Comparison of ENCODE assay signal across 8 cellular contexts in genomic region chrX:53445977-53446376, GRCh38. TPM values are rescaled to one million over a fixed set of nuclear protein-coding genes. Genes with fewer than 3 reads are reported as not detected.
DNase-seq lines count a peak whose midpoint lies in the region; ATAC-seq and TF ChIP-seq lines count a peak whose summit lies in the region.

No MANE protein-coding gene starts in this region.

- H3K4me3 ChIP-seq in left lung, result no peak overlapping the region

- no peaks in the 10 kb centered on the region for H3K36me3 ChIP-seq in left lung

- no peaks in the 10 kb centered on the region for H3K4me1 ChIP-seq in left lung

- TF ChIP-seq CTCF in left lung (IDR thresholded peaks at IDR 0.05), result peak; percentile 35 to 40

- H3K9me3 ChIP-seq in left lung, result no peaks in the 10 kb centered on the region

- peak; percentile 57 for DNase-seq in D341Med (ENCODE audit: low spot score)
- peak; percentile 43 for DNase-seq in SHP77 treated with DMSO at 0.1 percent for 48 hours (lab: John Stamatoyannopoulos, UW)
- peak; percentile 33 for DNase-seq in astrocyte of the hippocampus (ENCODE audit: low read depth, low spot score)
- DNase-seq in left lung, result peak in 1 of 2 donors; percentile 36
- DNase-seq in OCI-M2 (lab: John Stamatoyannopoulos, UW; ENCODE audit: unreplicated experiment), result no peak

- intact Hi-C loops in left lung (cut with DNase I), result no loop called here

- H3K27me3 ChIP-seq in left lung, result peaks cover 0 to 8% of the 10 kb centered on the region in 2 donors

- H3K27ac ChIP-seq in left lung, result no peak overlapping the region

- ATAC-seq in HG02885 (IDR thresholded peaks at IDR 0.05; ENCODE audit: poor library complexity, unreplicated experiment) (peak; percentile 36), left lung (peak; percentile 54), GM18520 (IDR thresholded peaks at IDR 0.05; ENCODE audit: unreplicated experiment) (no peak), HG03025 (IDR thresholded peaks at IDR 0.05; ENCODE audit: low FRiP score, unreplicated experiment) (no peak)

RNA-seq across cellular contexts. Expression of gene HSD17B10, which starts 11.8 kb away (rescaled TPM):
- total RNA-seq in left lung, result 10 to 100 TPM; 68.4 to 81.0 TPM

RNA-seq across cellular contexts. Expression of gene RIBC1, which starts 23.3 kb away (rescaled TPM):
- 1 to 10 TPM; 1.9 TPM for total RNA-seq in left lung

RNA-seq across cellular contexts. Expression of gene SMC1A, which starts 23.5 kb away (rescaled TPM):
- total RNA-seq in left lung, result 10 to 100 TPM; 59.6 to 69.4 TPM

Comparison
In these comparisons a context has a peak if more than half of its experiments do, and no peak if none do; other contexts are left out.
1. ATAC-seq: peak in HG02885 (single experiment) and left lung (single experiment); none in GM18520 (single experiment) and HG03025 (single experiment).